Comparison of ENCODE assay signal across 16 cellular contexts in genomic region chr13:23383151-23383550, GRCh38.
"Had no signal": no experiment of that assay in that cellular context is flagged by ENCODE, and none has a peak within 500 bp of the region (broad histone marks: within the 10 kb centered on the region; RNA-seq: fewer than 3 reads in every experiment).

No MANE protein-coding gene starts in this region.

- H3K36me3 ChIP-seq: cardiac muscle cell, heart right ventricle, left ventricle myocardium inferior, uterus had no signal

- ATAC-seq: heart right ventricle, sciatic nerve had no signal

- H3K27me3 ChIP-seq: cardiac muscle cell, heart right ventricle, testis, uterus had no signal

- H3K9me3 ChIP-seq: heart right ventricle, left ventricle myocardium inferior, testis, uterus had no signal

- H3K27ac ChIP-seq: cardiac muscle cell, heart right ventricle, left ventricle myocardium inferior, testis, uterus had no signal

- H3K4me3 ChIP-seq: cardiac muscle cell, heart right ventricle, left ventricle myocardium inferior, smooth muscle cell, testis, uterus had no signal

- DNase-seq: activated naive CD4-positive, alpha-beta T cell; activated T-cell treated with anti-CD3 and anti-CD28 coated beads, Interleukin-2, amount 50 U/mL, for 1 hour; heart right ventricle; left ventricle myocardium inferior; midbrain; nucleus accumbens; stimulated activated CD4-positive, alpha-beta T cell treated with anti-CD3 and anti-CD28 coated beads, Interleukin-15, amount 100 ng/mL, for 24 hours; stimulated activated naive CD4-positive, alpha-beta T cell; T-helper 1 cell; T-helper 9 cell; testis; trophoblast cell; uterus had no signal

- H3K4me2 ChIP-seq: smooth muscle cell had no signal
